16 cellular contexts compared by ENCODE assay signal in genomic region chr16:88918896-88919295, GRCh38. TPM values are rescaled to one million over a fixed set of nuclear protein-coding genes. Genes with fewer than 3 reads are reported as not detected.
"Had no signal": no experiment of that assay in that cellular context is flagged by ENCODE, and none has a peak within 500 bp of the region (broad histone marks: within the 10 kb centered on the region; RNA-seq: fewer than 3 reads in every experiment).

No MANE protein-coding gene starts in this region.

RNA-seq across cellular contexts. Expression of gene PABPN1L, which starts 52.4 kb away (rescaled TPM):
- total RNA-seq: cerebellum, colonic mucosa, dermis blood vessel endothelial cell, endothelial cell of umbilical vein, esophagus mucosa, fibroblast of villous mesenchyme, gastrocnemius medialis, kidney, left cardiac atrium, left ventricle myocardium inferior, lower lobe of right lung, ovary, posterior vena cava, right cardiac atrium had no signal
- polyA plus RNA-seq: endothelial cell of umbilical vein, immature natural killer cell, right cardiac atrium, small intestine had no signal

RNA-seq across cellular contexts. Expression of gene CBFA2T3, which starts 58.1 kb away (rescaled TPM):
- total RNA-seq: dermis blood vessel endothelial cell, endothelial cell of umbilical vein, fibroblast of villous mesenchyme had no signal
- polyA plus RNA-seq: endothelial cell of umbilical vein had no signal
